ENCODE assay signal across 1 cellular context in the genomic region with DNA sequence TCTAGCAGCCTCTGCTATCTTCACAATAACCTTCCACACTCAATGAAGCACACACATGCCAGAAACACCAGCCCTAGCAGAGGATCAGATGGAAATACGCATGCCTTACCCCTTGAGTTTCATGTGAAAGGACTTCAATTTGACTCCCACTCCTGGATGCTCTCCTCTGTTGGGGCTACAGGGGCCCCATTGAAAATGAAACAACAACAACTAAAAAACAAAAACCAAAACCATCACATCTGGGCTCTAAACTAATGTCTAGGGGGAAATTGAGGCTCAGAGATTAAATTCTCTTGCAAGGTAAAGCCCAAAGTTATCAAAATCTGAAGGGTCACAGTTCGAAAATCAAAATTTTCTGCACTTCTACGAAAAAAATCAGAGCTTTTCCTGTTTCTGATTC.
TF ChIP-seq lines count a peak whose summit lies in the region.

No MANE protein-coding gene starts in this region.

TF ChIP-seq in GM12878, 131 proteins besides CTCF, POLR2A, EP300 and RAD21:
- TF ChIP-seq, protein P1, sequence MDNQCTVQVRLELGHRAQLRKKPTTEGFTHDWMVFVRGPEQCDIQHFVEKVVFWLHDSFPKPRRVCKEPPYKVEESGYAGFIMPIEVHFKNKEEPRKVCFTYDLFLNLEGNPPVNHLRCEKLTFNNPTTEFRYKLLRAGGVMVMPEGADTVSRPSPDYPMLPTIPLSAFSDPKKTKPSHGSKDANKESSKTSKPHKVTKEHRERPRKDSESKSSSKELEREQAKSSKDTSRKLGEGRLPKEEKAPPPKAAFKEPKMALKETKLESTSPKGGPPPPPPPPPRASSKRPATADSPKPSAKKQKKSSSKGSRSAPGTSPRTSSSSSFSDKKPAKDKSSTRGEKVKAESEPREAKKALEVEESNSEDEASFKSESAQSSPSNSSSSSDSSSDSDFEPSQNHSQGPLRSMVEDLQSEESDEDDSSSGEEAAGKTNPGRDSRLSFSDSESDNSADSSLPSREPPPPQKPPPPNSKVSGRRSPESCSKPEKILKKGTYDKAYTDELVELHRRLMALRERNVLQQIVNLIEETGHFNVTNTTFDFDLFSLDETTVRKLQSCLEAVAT (IDR thresholded peaks at IDR 0.05) = peak; percentile 58
- TF ChIP-seq SUZ12 (IDR thresholded peaks at IDR 0.05; ENCODE audit: unreplicated experiment) (no peak), TAF1 (IDR thresholded peaks at IDR 0.05; ENCODE audit: borderline replicate concordance, low read depth, low read length) (peak; percentile 36; the same call in 1 of the 2 replicates), ZNF384 (IDR thresholded peaks at IDR 0.05; ENCODE audit: borderline replicate concordance, low read depth, low read length) (no peak)
